In genomic region chr16:27335349-27336052, GRCh38 we compare ENCODE assay signal across 16 cellular contexts. TPM values are rescaled to one million over a fixed set of nuclear protein-coding genes. Genes with fewer than 3 reads are reported as not detected.
DNase-seq lines count a peak whose midpoint lies in the region; ATAC-seq, FAIRE-seq and TF ChIP-seq lines count a peak whose summit lies in the region.
"Had no signal": no experiment of that assay in that cellular context is flagged by ENCODE, and none has a peak within 500 bp of the region (broad histone marks: within the 10 kb centered on the region; RNA-seq: fewer than 3 reads in every experiment).

No MANE protein-coding gene starts in this region.

- CTCF ChIA-PET in HepG2 (lab: Yijun Ruan, JAX; ENCODE audit: low intra/inter-chr PET ratio, low total read pairs): no interaction called here

- in situ Hi-C loops in HepG2 (cut with HindIII; ENCODE audit: extremely low pct_ligation_motif_present, low pct_unique_long_range_greater_than_20kb) (no loop called here), transverse colon (cut with MboI; ENCODE audit: low pct_ligation_motif_present in 1 of 4, low pct_unique_long_range_greater_than_20kb in 1 of 4, low sequenced_read_pairs in 3 of 4) (loop anchor here in 2 of 4 donors (25.0 kb wide), 1 partner anchor 98 kb away; no protein-coding TSS in a partner anchor)

- H3K36me3 ChIP-seq in HepG2 (replicated peaks in 1 of 2; ENCODE audit: control insufficient read depth in 1 of 2, insufficient read depth in 2 of 2, low read length in 2 of 2) (peaks cover 24 to 40% of the 10 kb centered on the region in 2 experiments), transverse colon (peaks cover 0 to 27% (median 4%) of the 10 kb centered on the region in 4 donors)

- no peaks in the 10 kb centered on the region for H3K27me3 Mint-ChIP-seq in activated T-cell treated with anti-CD3 and anti-CD28 coated beads, Interleukin-2, amount 50 U/mL, for 72 hours (ENCODE audit: low read depth)
- H3K27me3 Mint-ChIP-seq: memory B cell had no signal

- no peak overlapping the region for H2AFZ ChIP-seq in HepG2 (ENCODE audit: low read length)

- H3K27ac Mint-ChIP-seq in activated T-cell treated with anti-CD3 and anti-CD28 coated beads, Interleukin-2, amount 50 U/mL, for 72 hours: peak overlapping the region; percentile 16
- H3K27ac Mint-ChIP-seq: memory B cell had no signal

- no peak for DNase-seq in activated T-cell treated with anti-CD3 and anti-CD28 coated beads, Interleukin-2, amount 50 U/mL, for 72 hours
- no peak for DNase-seq in activated T-cell treated with anti-CD3 and anti-CD28 coated beads, Interleukin-2, amount 50 U/mL, for 1 hour
- peak; percentile 74 for DNase-seq in amniotic epithelial cell (ENCODE audit: low read depth)
- DNase-seq in HepG2 (ENCODE audit: low spot score): no peak
- no peak for DNase-seq in transverse colon
- DNase-seq in GOT3 (lab: John Stamatoyannopoulos, UW): no peak
- DNase-seq in glomerular visceral epithelial cell (ENCODE audit: extremely low spot score): no peak
- DNase-seq in SW480 (ENCODE audit: low spot score): no peak
- DNase-seq: colonic mucosa; MV-4-11; NK-92 treated with Interleukin-12 subunit alpha and Interleukin-12 subunit beta, amount 100 ng/mL, for 24 hours; pancreas; Right ventricle myocardium superior; stimulated activated CD4-positive, alpha-beta T cell treated with anti-CD3 and anti-CD28 coated beads, Interleukin-12 subunit alpha, Interleukin-12 subunit beta, amount 100 ng/mL, for 4 hours had no signal

- H3K9me3 ChIP-seq in HepG2 (ENCODE audit: low read length) (no peaks in the 10 kb centered on the region), transverse colon (no peaks in the 10 kb centered on the region)
- H3K9me3 ChIP-seq: colonic mucosa, pancreas, suprapubic skin had no signal

- no TSS peak for BruUV-seq in HepG2 (replicated peaks; lab: Mats Ljungman, UMichigan)

- H3K4me3 ChIP-seq in HepG2 (replicated peaks in 1 of 3; ENCODE audit: insufficient read depth in 1 of 3, low read depth in 2 of 3, low read length in 3 of 3) (no peak overlapping the region), transverse colon (no peak overlapping the region)
- H3K4me3 ChIP-seq: colonic mucosa, pancreas, suprapubic skin had no signal

- H3K36me3 Mint-ChIP-seq in activated T-cell treated with anti-CD3 and anti-CD28 coated beads, Interleukin-2, amount 50 U/mL, for 72 hours (ENCODE audit: insufficient read depth in 2 of 2): peaks cover 23 to 63% of the 10 kb centered on the region in 2 donors

- TF ChIP-seq EP300 in HepG2 (IDR thresholded peaks at IDR 0.05; ENCODE audit: low read depth in 2 of 2, low read length in 2 of 2): no peak
- TF ChIP-seq EP300 in HepG2 (CRISPR knock-in tag; IDR thresholded peaks at IDR 0.05; ENCODE audit: borderline replicate concordance): no peak
- TF ChIP-seq EP300 in transverse colon (IDR thresholded peaks at IDR 0.05; ENCODE audit: low read depth): no peak

- no peak for ATAC-seq in activated T-cell treated with anti-CD3 and anti-CD28 coated beads, Interleukin-2, amount 50 U/mL, for 72 hours (replicated peaks in 1 of 2)
- ATAC-seq in HepG2: no peak; the same call in 2 of the 3 replicates
- ATAC-seq: pancreas had no signal

- intact Hi-C loops in HepG2 (cut with micrococcal nuclease; ENCODE audit: unreplicated experiment) (no loop called here), transverse colon (cut with DNase I; ENCODE audit: low total_unique reads) (no loop called here)

- FAIRE-seq in HepG2 (lab: Jason Lieb, UNC): no peak
- FAIRE-seq: pancreas had no signal

- no peaks in the 10 kb centered on the region for H3K79me2 ChIP-seq in HepG2 (ENCODE audit: insufficient read depth, low read length)

- H3K4me1 ChIP-seq in HepG2 (ENCODE audit: insufficient read depth, low read length): peaks cover 7% of the 10 kb centered on the region
- H3K4me1 ChIP-seq in transverse colon: peaks cover 5 to 21% (median 9%) of the 10 kb centered on the region in 4 donors
- H3K4me1 ChIP-seq: colonic mucosa, pancreas had no signal

- POLR2A ChIA-PET in HepG2 (lab: Yijun Ruan, JAX): no interaction called here

- no peak overlapping the region for H3K4me3 Mint-ChIP-seq in activated T-cell treated with anti-CD3 and anti-CD28 coated beads, Interleukin-2, amount 50 U/mL, for 72 hours
- H3K4me3 Mint-ChIP-seq: memory B cell had no signal

- no peak for TF ChIP-seq RAD21 in HepG2 (CRISPR knock-in tag; IDR thresholded peaks at IDR 0.05)

- WGBS in HepG2 (ENCODE audit: low lambda C conversion rate): 90% methylated on average over 7 of the region's 7 CpGs
- WGBS in transverse colon (ENCODE audit: low coverage in 1 of 2), 2 donors: 61 to 70% methylated on average over 4 to 7 of the region's 7 CpGs

- TF ChIP-seq CTCF in HepG2 (CRISPR knock-in tag; IDR thresholded peaks at IDR 0.05) (no peak), transverse colon (IDR thresholded peaks at IDR 0.05) (no peak)

- H3K27me3 ChIP-seq in HepG2 (ENCODE audit: control insufficient read depth in 1 of 2, insufficient read depth in 2 of 2, low read length in 2 of 2) (no peaks in the 10 kb centered on the region), transverse colon (no peaks in the 10 kb centered on the region)
- H3K27me3 ChIP-seq: colonic mucosa, pancreas, suprapubic skin had no signal

- peaks cover 51% of the 10 kb centered on the region for H3K4me1 Mint-ChIP-seq in activated T-cell treated with anti-CD3 and anti-CD28 coated beads, Interleukin-2, amount 50 U/mL, for 72 hours (ENCODE audit: low read depth)

- no peak for TF ChIP-seq POLR2A in HepG2 (IDR thresholded peaks at IDR 0.05; ENCODE audit: insufficient read depth in 1 of 2, low read depth in 2 of 2, low read length in 2 of 2)
- no peak for TF ChIP-seq POLR2A in transverse colon (IDR thresholded peaks at IDR 0.05)

- H3K4me2 ChIP-seq in HepG2 (ENCODE audit: low read depth, low read length): no peak overlapping the region

- no peak overlapping the region for H3K9ac ChIP-seq in HepG2 (ENCODE audit: insufficient read depth, low read depth, low read length)

- H3K27ac ChIP-seq in HepG2 (ENCODE audit: extremely low read length, insufficient read depth, low read length): no peak overlapping the region
- peak overlapping the region; percentile 93 to 99 (median 99) for H3K27ac ChIP-seq in transverse colon
- H3K27ac ChIP-seq: pancreas, suprapubic skin had no signal

- H4K20me1 ChIP-seq in HepG2 (ENCODE audit: insufficient read depth, low read length): no peaks in the 10 kb centered on the region

- H3K9me3 Mint-ChIP-seq in activated T-cell treated with anti-CD3 and anti-CD28 coated beads, Interleukin-2, amount 50 U/mL, for 72 hours: no peaks in the 10 kb centered on the region
- H3K9me3 Mint-ChIP-seq: memory B cell had no signal

TF ChIP-seq in HepG2, 621 proteins besides CTCF, POLR2A, EP300 and RAD21:
- TF ChIP-seq ZNF770 (CRISPR knock-in tag; IDR thresholded peaks at IDR 0.05) (peak; percentile 92), HNF4A (CRISPR knock-in tag; IDR thresholded peaks at IDR 0.05) (0 out of 2 replicates have a peak, but pooled peaks have one; percentile 20), NCOA1 (CRISPR knock-in tag; IDR thresholded peaks at IDR 0.05) (no peak)
TF ChIP-seq in HepG2: peak in this region for 2.

RNA-seq across cellular contexts. Expression of gene IL4R, which starts 21.7 kb away (rescaled TPM):
- total RNA-seq in activated T-cell treated with anti-CD3 and anti-CD28 coated beads, Interleukin-2, amount 50 U/mL, for 72 hours: 100 to 1,000 TPM; 313 to 348 TPM
- 7.6 and 15.9 TPM in 2 replicates for total RNA-seq in HepG2 (2016; rRNA removed; fragmentation: Illumina TruSeq; extraction: Trizol)
- 8.0 and 9.2 TPM in 2 replicates for total RNA-seq in HepG2 (2016; cell fraction: cytosol; rRNA removed; fragmentation: Illumina TruSeq; extraction: Trizol; ENCODE audit: low read depth)
- 6.9 and 15.8 TPM in 2 replicates for total RNA-seq in HepG2 (2016; cell fraction: insoluble cytoplasmic fraction; rRNA removed; fragmentation: Illumina TruSeq; extraction: Trizol)
- total RNA-seq in HepG2 (2016; cell fraction: membrane; rRNA removed; fragmentation: Illumina TruSeq; extraction: Trizol): 9.4 and 9.6 TPM in 2 replicates
- total RNA-seq in HepG2 (2016; cell fraction: nucleus; rRNA removed; fragmentation: Illumina TruSeq; extraction: Trizol): 16.4 and 21.4 TPM in 2 replicates
- polyA plus RNA-seq in HepG2 (2011; rRNA removed): 49.6 and 60.7 TPM in 2 replicates
- 30.7 and 32.4 TPM in 2 replicates for polyA plus RNA-seq in HepG2 (2011; cell fraction: cytosol; rRNA removed)
- 61.1 and 65.1 TPM in 2 replicates for polyA plus RNA-seq in HepG2 (2011; cell fraction: nucleus; rRNA removed)
- polyA plus RNA-seq in HepG2 (2012): 13.9 and 22.1 TPM in 2 replicates
- 1.4 and 1.8 TPM in 2 replicates for polyA plus RNA-seq in HepG2 (2016; cell fraction: cytosol; fragmentation: Illumina TruSeq; extraction: Trizol; ENCODE audit: low read depth)
- polyA plus RNA-seq in HepG2 (2016; cell fraction: insoluble cytoplasmic fraction; fragmentation: Illumina TruSeq; extraction: Trizol; ENCODE audit: low read depth): 6.0 and 8.1 TPM in 2 replicates
- 3.4 and 3.5 TPM in 2 replicates for polyA plus RNA-seq in HepG2 (2016; cell fraction: membrane; fragmentation: Illumina TruSeq; extraction: Trizol; ENCODE audit: low read depth)
- 38.0 and 39.0 TPM in 2 replicates for polyA plus RNA-seq in HepG2 (2016; cell fraction: nucleus; fragmentation: Illumina TruSeq; extraction: Trizol; ENCODE audit: insufficient read depth, low read depth)
- 54.4 and 98.2 TPM in 2 replicates for polyA minus RNA-seq in HepG2 (2011; rRNA and poly(A)+ RNA removed; ENCODE audit: low replicate concordance)
- 19.2 and 23.0 TPM in 2 replicates for polyA minus RNA-seq in HepG2 (2011; cell fraction: cytosol; rRNA and poly(A)+ RNA removed)
- polyA minus RNA-seq in HepG2 (2011; cell fraction: nucleus; rRNA and poly(A)+ RNA removed): 30.3 and 37.8 TPM in 2 replicates
- total RNA-seq in transverse colon: 100 to 1,000 TPM; 106 to 235 (median 156) TPM
